Comparison of ENCODE assay signal across 19 cellular contexts in genomic region chr1:4063516-4063915, GRCh38.
DNase-seq lines count a peak whose midpoint lies in the region; ATAC-seq and TF ChIP-seq lines count a peak whose summit lies in the region.
"Had no signal": no experiment of that assay in that cellular context is flagged by ENCODE, and none has a peak within 500 bp of the region (broad histone marks: within the 10 kb centered on the region; RNA-seq: fewer than 3 reads in every experiment).

No MANE protein-coding gene starts in this region.

- POLR2A ChIA-PET in activated B cell treated with CpG ODN at 0.5 μM for 24 hours (lab: Charles Lee) = no interaction called here
- POLR2A ChIA-PET in A673 (lab: Charles Lee; ENCODE audit: low non-redundant PET) = no interaction called here

- no peak overlapping the region for H3K4me3 Mint-ChIP-seq in activated B cell treated with CpG ODN at 0.5 μM for 24 hours
- H3K4me3 Mint-ChIP-seq: CD14-positive monocyte; CD4-positive, alpha-beta T cell; CD8-positive, alpha-beta memory T cell; GM23338; H9 had no signal

- peak; percentile 28 for DNase-seq in right atrium auricular region (ENCODE audit: low spot score)
- DNase-seq in left ventricle myocardium superior = no peak
- DNase-seq in activated B cell treated with CpG ODN at 0.5 μM for 24 hours = peak; percentile 5
- peak; percentile 55 for DNase-seq in mesenteric fat pad (ENCODE audit: low spot score)
- no peak for DNase-seq in A673 (ENCODE audit: low spot score)
- DNase-seq in GDM1 (lab: John Stamatoyannopoulos, UW) = no peak
- DNase-seq in NAMALWA (ENCODE audit: low spot score) = no peak
- DNase-seq: ACHN; CD4-positive, alpha-beta T cell; CD8-positive, alpha-beta memory T cell; DMS 273 treated with DMSO at 0.1 percent for 48 hours; DMS79; EL; GF-D8; H9 had no signal

- CTCF ChIA-PET in activated B cell treated with CpG ODN at 0.5 μM for 24 hours (lab: Charles Lee) (no interaction called here), A673 (lab: Charles Lee) (no interaction called here)

- H3K4me1 ChIP-seq in right atrium auricular region (no peaks in the 10 kb centered on the region), A673 (ENCODE audit: insufficient read depth, low read length, poor library complexity, severe bottlenecking) (no peaks in the 10 kb centered on the region)

- no peaks in the 10 kb centered on the region for H3K27me3 ChIP-seq in right atrium auricular region
- no peaks in the 10 kb centered on the region for H3K27me3 ChIP-seq in A673 (replicated peaks; ENCODE audit: insufficient read depth, low read depth, low read length, poor library complexity)

- no peaks in the 10 kb centered on the region for H3K9me3 ChIP-seq in right atrium auricular region
- no peaks in the 10 kb centered on the region for H3K9me3 ChIP-seq in A673 (ENCODE audit: low read depth, low read length, poor library complexity, severe bottlenecking)

- H3K27ac ChIP-seq in right atrium auricular region (no peak overlapping the region), A673 (ENCODE audit: low read depth, low read length, poor library complexity, severe bottlenecking) (no peak overlapping the region)
- H3K27ac ChIP-seq: 22Rv1 had no signal

- H3K36me3 Mint-ChIP-seq in activated B cell treated with CpG ODN at 0.5 μM for 24 hours (ENCODE audit: low read depth) = no peaks in the 10 kb centered on the region
- H3K36me3 Mint-ChIP-seq: CD14-positive monocyte; CD8-positive, alpha-beta memory T cell had no signal

- TF ChIP-seq CTCF in right atrium auricular region (IDR thresholded peaks at IDR 0.05) = no peak
- no peak for TF ChIP-seq CTCF in activated B cell treated with CpG ODN at 0.5 μM for 24 hours (IDR thresholded peaks at IDR 0.05)
- TF ChIP-seq CTCF in A673 (conservative IDR thresholded peaks at IDR 0.05; ENCODE audit: low read depth, low read length) = no peak

- no peak overlapping the region for H3K27ac Mint-ChIP-seq in activated B cell treated with CpG ODN at 0.5 μM for 24 hours
- H3K27ac Mint-ChIP-seq: CD4-positive, alpha-beta T cell; CD8-positive, alpha-beta memory T cell; GM23338; H9 had no signal

- H3K36me3 ChIP-seq in right atrium auricular region (no peaks in the 10 kb centered on the region), A673 (ENCODE audit: insufficient read depth, low read length, poor library complexity, severe bottlenecking) (no peaks in the 10 kb centered on the region)

- H3K4me1 Mint-ChIP-seq in activated B cell treated with CpG ODN at 0.5 μM for 24 hours = no peaks in the 10 kb centered on the region
- H3K4me1 Mint-ChIP-seq: CD14-positive monocyte; CD8-positive, alpha-beta memory T cell; GM23338 had no signal

- no peak overlapping the region for H3K4me3 ChIP-seq in right atrium auricular region
- no peak overlapping the region for H3K4me3 ChIP-seq in A673 (ENCODE audit: low read depth, low read length, poor library complexity, severe bottlenecking)
- H3K4me3 ChIP-seq: GM23338 had no signal

- intact Hi-C loops in left ventricle myocardium superior (cut with micrococcal nuclease) = no loop called here
- intact Hi-C loops in activated B cell treated with CpG ODN at 0.5 μM for 24 hours (cut with micrococcal nuclease) = loop anchor here (5.0 kb wide), 1 partner anchor 151 kb away; no protein-coding TSS in a partner anchor
- intact Hi-C loops in A673 (cut with micrococcal nuclease; ENCODE audit: unreplicated experiment) = no loop called here

- no peaks in the 10 kb centered on the region for H3K27me3 Mint-ChIP-seq in activated B cell treated with CpG ODN at 0.5 μM for 24 hours
- H3K27me3 Mint-ChIP-seq: CD4-positive, alpha-beta T cell had no signal

- ATAC-seq in left ventricle myocardium superior (no peak), activated B cell treated with CpG ODN at 0.5 μM for 24 hours (ENCODE audit: low read depth) (no peak)
- ATAC-seq: GM23338, HCT116 had no signal

- BruUV-seq in A673 (replicated peaks; lab: Mats Ljungman, UMichigan) = no TSS peak

- no peaks in the 10 kb centered on the region for H3K9me3 Mint-ChIP-seq in activated B cell treated with CpG ODN at 0.5 μM for 24 hours
- H3K9me3 Mint-ChIP-seq: CD4-positive, alpha-beta T cell; CD8-positive, alpha-beta memory T cell; H9 had no signal

Comparison
In these comparisons a context has a peak if more than half of its experiments do, and no peak if none do; other contexts are left out.
1. DNase-seq: peak in right atrium auricular region (single experiment), activated B cell treated with CpG ODN at 0.5 μM for 24 hours (single experiment) and mesenteric fat pad (single experiment); none in left ventricle myocardium superior (single experiment), A673 (single experiment), GDM1 (single experiment) and NAMALWA (single experiment).